8 cellular contexts compared by ENCODE assay signal in the genomic region with DNA sequence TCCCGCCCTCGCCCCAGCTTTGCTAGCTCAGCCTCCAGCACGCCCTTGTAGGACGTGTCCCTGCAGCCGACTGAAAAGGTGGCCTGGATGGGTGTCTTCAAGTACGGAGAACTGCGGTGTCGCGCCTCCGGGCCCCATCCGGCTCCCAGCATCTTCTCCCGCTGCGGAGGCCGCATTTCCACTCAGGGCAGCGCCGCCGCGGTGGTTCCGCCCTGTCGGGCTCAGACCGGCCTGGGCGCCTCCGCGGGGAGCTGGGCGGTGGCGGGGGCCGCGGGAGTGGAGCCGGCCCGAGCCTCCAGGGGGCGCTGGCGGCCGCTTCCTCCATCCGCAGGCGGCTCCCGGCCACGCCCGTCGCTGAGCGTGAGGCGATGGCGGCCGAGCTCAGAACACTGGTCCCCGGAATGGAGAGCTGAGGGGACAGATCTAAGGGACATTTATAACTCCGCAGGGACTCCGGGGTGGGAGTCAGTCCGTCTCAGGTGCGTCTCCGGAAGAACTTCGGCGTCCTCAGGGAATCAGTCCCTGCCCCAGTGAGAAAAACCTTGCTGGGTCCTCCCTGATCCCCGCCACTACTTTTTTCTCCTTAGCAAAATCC. TPM values are rescaled to one million over a fixed set of nuclear protein-coding genes. Genes with fewer than 3 reads are reported as not detected.
A peak's percentile ranks its signal among the peaks of the same experiment; 100 is the strongest.
DNase-seq lines count a peak whose midpoint lies in the region; ATAC-seq and TF ChIP-seq lines count a peak whose summit lies in the region.

No MANE protein-coding gene starts in this region.

- DNase-seq in AG08396 (ENCODE audit: low spot score) (peak; percentile 79), NCI-H69 (lab: John Stamatoyannopoulos, UW) (peak; percentile 92), activated T-cell treated with anti-CD3 and anti-CD28 coated beads for 24 hours (ENCODE audit: low read depth) (peak; percentile 81), esophagus muscularis mucosa (ENCODE audit: extremely low spot score) (peak; percentile 93), naive B cell (peak; percentile 52)

- intact Hi-C loops in esophagus muscularis mucosa (cut with DNase I) = loop anchor here (10.0 kb wide), 1 partner anchor 454 kb away; no protein-coding TSS in a partner anchor

- H3K4me1 ChIP-seq in esophagus muscularis mucosa = peaks cover 0 to 11% (median 9%) of the 10 kb centered on the region in 4 donors

- peak overlapping the region in 7 of 8 donors; percentile 53 to 90 (median 70) for H3K4me3 Mint-ChIP-seq in naive B cell
- peak overlapping the region; percentile 73 for H3K4me3 Mint-ChIP-seq in stimulated activated memory B cell treated with anti-CD40 and anti-IgM and Interleukin-4, amounts not matched to agents 10 μg/mL and 1 μg/mL and 100 μg/mL, for 72 hours

- ATAC-seq in GM18519 (IDR thresholded peaks at IDR 0.05; ENCODE audit: low FRiP score, unreplicated experiment) (peak; percentile 56), HG03103 (IDR thresholded peaks at IDR 0.05; ENCODE audit: low read depth, unreplicated experiment) (peak; percentile 68), naive B cell (ENCODE audit: low read depth in 2 of 2) (peak; percentile 95 to 97)
- ATAC-seq in stimulated activated memory B cell treated with anti-CD40 and anti-IgM and Interleukin-4, amounts not matched to agents 10 μg/mL and 1 μg/mL and 100 μg/mL, for 72 hours = peak; percentile 96

- peaks cover 4 to 9% of the 10 kb centered on the region in 2 donors for H3K36me3 Mint-ChIP-seq in naive B cell
- H3K36me3 Mint-ChIP-seq in stimulated activated memory B cell treated with anti-CD40 and anti-IgM and Interleukin-4, amounts not matched to agents 10 μg/mL and 1 μg/mL and 100 μg/mL, for 72 hours = peaks cover 8% of the 10 kb centered on the region

- no peak for TF ChIP-seq POLR2A in esophagus muscularis mucosa (IDR thresholded peaks at IDR 0.05; ENCODE audit: low read depth)

- H3K36me3 ChIP-seq in esophagus muscularis mucosa = no peaks in the 10 kb centered on the region

- H3K27me3 ChIP-seq in esophagus muscularis mucosa = peaks cover 0 to 7% (median 0%) of the 10 kb centered on the region in 4 donors

- WGBS in esophagus muscularis mucosa = 10% methylated on average over 12 of the region's 52 CpGs

- no peak for TF ChIP-seq EP300 in esophagus muscularis mucosa (IDR thresholded peaks at IDR 0.05)

- H3K27ac Mint-ChIP-seq in naive B cell = peak overlapping the region in 1 of 6 donors; percentile 26
- peak overlapping the region; percentile 86 for H3K27ac Mint-ChIP-seq in stimulated activated memory B cell treated with anti-CD40 and anti-IgM and Interleukin-4, amounts not matched to agents 10 μg/mL and 1 μg/mL and 100 μg/mL, for 72 hours

- H3K27ac ChIP-seq in esophagus muscularis mucosa (replicated peaks in 1 of 4) = peak overlapping the region in 3 of 4 donors; percentile 74 to 76 (median 74)

- H3K4me3 ChIP-seq in esophagus muscularis mucosa = peak overlapping the region; percentile 46 to 64 (median 54)

- TF ChIP-seq CTCF in esophagus muscularis mucosa (IDR thresholded peaks at IDR 0.05) = peak; percentile 83 to 89 (median 83)

- peaks cover 3 to 17% (median 7%) of the 10 kb centered on the region in 7 donors for H3K9me3 Mint-ChIP-seq in naive B cell
- H3K9me3 Mint-ChIP-seq in stimulated activated memory B cell treated with anti-CD40 and anti-IgM and Interleukin-4, amounts not matched to agents 10 μg/mL and 1 μg/mL and 100 μg/mL, for 72 hours = peaks cover 6% of the 10 kb centered on the region

- H3K27me3 Mint-ChIP-seq in naive B cell = peaks cover 8 to 19% (median 17%) of the 10 kb centered on the region in 3 donors
- no peaks in the 10 kb centered on the region for H3K27me3 Mint-ChIP-seq in stimulated activated memory B cell treated with anti-CD40 and anti-IgM and Interleukin-4, amounts not matched to agents 10 μg/mL and 1 μg/mL and 100 μg/mL, for 72 hours

- H3K4me1 Mint-ChIP-seq in naive B cell = peaks cover 0 to 10% (median 9%) of the 10 kb centered on the region in 3 donors
- peaks cover 14% of the 10 kb centered on the region for H3K4me1 Mint-ChIP-seq in stimulated activated memory B cell treated with anti-CD40 and anti-IgM and Interleukin-4, amounts not matched to agents 10 μg/mL and 1 μg/mL and 100 μg/mL, for 72 hours

- no peaks in the 10 kb centered on the region for H3K9me3 ChIP-seq in esophagus muscularis mucosa

RNA-seq across cellular contexts. Expression of a gene that starts 13.6 kb away (rescaled TPM):
- total RNA-seq in esophagus muscularis mucosa = not detected
- polyA plus RNA-seq in naive B cell (ENCODE audit: low read depth in 6 of 6) = not detected

RNA-seq across cellular contexts. Expression of a gene that starts 25.2 kb away (rescaled TPM):
- 10 to 100 TPM; 17.2 to 23.0 (median 22.3) TPM for total RNA-seq in esophagus muscularis mucosa
- polyA plus RNA-seq in naive B cell (ENCODE audit: low read depth in 6 of 6) = 10 to 100 TPM in 1 of 6 donors, 1 to 10 TPM in 5; 4.4 to 12.8 (median 7.8) TPM

RNA-seq across cellular contexts. Expression of a gene that starts 39.6 kb away (rescaled TPM):
- total RNA-seq in esophagus muscularis mucosa = 1 to 10 TPM; 3.8 to 8.7 (median 5.6) TPM
- polyA plus RNA-seq in naive B cell (ENCODE audit: low read depth in 6 of 6) = 10 to 100 TPM; 11.9 to 22.7 (median 16.0) TPM

RNA-seq across cellular contexts. Expression of a gene that starts 39.7 kb away (rescaled TPM):
- total RNA-seq in esophagus muscularis mucosa = 10 to 100 TPM in 2 of 4 donors, 1 to 10 TPM in 2; 9.0 to 14.7 (median 9.8) TPM
- 1 to 10 TPM; 2.5 to 4.1 (median 2.8) TPM for polyA plus RNA-seq in naive B cell (ENCODE audit: low read depth in 6 of 6)

Comparison
In these comparisons a context has a peak if more than half of its experiments do, and no peak if none do; other contexts are left out.
1. Peak in every context shown above with its lines: DNase-seq, ATAC-seq, H3K4me3 ChIP-seq and H3K27ac ChIP-seq.